8 cellular contexts compared by ENCODE assay signal in genomic region chr3:197791120-197792018, GRCh38. TPM values are rescaled to one million over a fixed set of nuclear protein-coding genes. Genes with fewer than 3 reads are reported as not detected.
DNase-seq lines count a peak whose midpoint lies in the region; ATAC-seq and TF ChIP-seq lines count a peak whose summit lies in the region.

LRCH3 (plus strand) TSS chr3:197791254; CDS start chr3:197791279, 25 bp downstream.

- DNase-seq in GM12865 (ENCODE audit: low read depth) (peak; percentile 91), NCI-H1105 treated with DMSO at 0.1 percent for 48 hours (lab: John Stamatoyannopoulos, UW) (peak; percentile 88), T-cell (peak; percentile 55 to 85 (median 75)), adipocyte (ENCODE audit: low read depth) (peak; percentile 93), cardiac septum (ENCODE audit: low spot score) (peak; percentile 93), trophoblast cell (peak; percentile 61 to 82), tibial nerve (ENCODE audit: low spot score in 2 of 2) (peak; percentile 55 to 73)

- ATAC-seq in HG02588 (IDR thresholded peaks at IDR 0.05; ENCODE audit: unreplicated experiment) = peak; percentile 81
- ATAC-seq in T-cell (replicated peaks in 1 of 4) = peak; percentile 81 to 82 (median 81)

- peak within 1 kb of the TSS; percentile 98 for H2BK120ac ChIP-seq in trophoblast cell (ENCODE audit: insufficient read depth, low read length, poor library complexity)

- no CpG with 5 or more reads among the region's 90 CpGs for WGBS in trophoblast cell (ENCODE audit: extremely low coverage, insufficient coverage, insufficient read length)
- 0 to 1% methylated on average over 21 to 57 of the region's 90 CpGs for WGBS in tibial nerve, 2 donors

- peak within 1 kb of the TSS; percentile 95 to 96 for H3K27ac Mint-ChIP-seq in T-cell

- peaks cover 11% of the 10 kb centered on the region for H3K79me1 ChIP-seq in trophoblast cell (ENCODE audit: low read length)

- intact Hi-C loops in cardiac septum (cut with DNase I) = loop anchor here (5.0 kb wide), 1 partner anchor 39 kb away; no protein-coding TSS in a partner anchor

- H4K12ac ChIP-seq in trophoblast cell (ENCODE audit: low read depth, low read length) = peak within 1 kb of the TSS; percentile 99

- H2AK5ac ChIP-seq in trophoblast cell (ENCODE audit: low read length) = peak within 1 kb of the TSS; percentile 87

- H3K4me3 Mint-ChIP-seq in T-cell = peak within 1 kb of the TSS; percentile 94 to 96 (median 95)

- H3K4me1 ChIP-seq in adipocyte (ENCODE audit: control insufficient read depth, insufficient read depth, low read length) (peaks cover 25% of the 10 kb centered on the region), trophoblast cell (ENCODE audit: control insufficient read depth in 1 of 2, insufficient read depth in 2 of 2, low read length in 2 of 2) (peaks cover 2 to 6% of the 10 kb centered on the region in 2 experiments), tibial nerve (peaks cover 0 to 38% (median 22%) of the 10 kb centered on the region in 4 donors)

- peak within 1 kb of the TSS; percentile 24 for H2BK12ac ChIP-seq in trophoblast cell (ENCODE audit: low read length)

- H2BK5ac ChIP-seq in trophoblast cell (ENCODE audit: low read depth, low read length, poor library complexity) = peak within 1 kb of the TSS; percentile 100

- peaks cover 7% of the 10 kb centered on the region for H3K36me3 Mint-ChIP-seq in T-cell

- H3K79me2 ChIP-seq in trophoblast cell (ENCODE audit: control insufficient read depth, insufficient read depth, low read length, poor library complexity) = peaks cover 12% of the 10 kb centered on the region

- H4K8ac ChIP-seq in trophoblast cell (ENCODE audit: low read depth, low read length) = peak within 1 kb of the TSS; percentile 100

- H3K27ac ChIP-seq in trophoblast cell (ENCODE audit: low read depth, low read length) = peak within 1 kb of the TSS; percentile 92
- H3K27ac ChIP-seq in tibial nerve = peak within 1 kb of the TSS; percentile 90 to 99 (median 97)

- H3K4ac ChIP-seq in trophoblast cell (ENCODE audit: low read depth, low read length) = peak within 1 kb of the TSS; percentile 99

- peak in 1 of 2 donors; percentile 96 for TF ChIP-seq EP300 in tibial nerve (IDR thresholded peaks at IDR 0.05)

- peak within 1 kb of the TSS; percentile 93 for H2AFZ ChIP-seq in trophoblast cell (ENCODE audit: insufficient read depth, low read length, poor library complexity)

- no peak within 1 kb of the TSS for H3K23ac ChIP-seq in trophoblast cell (ENCODE audit: low read length)

- H3K27me3 Mint-ChIP-seq in T-cell = no peaks in the 10 kb centered on the region

- POLR2A ChIA-PET in T-cell (lab: Charles Lee) = interaction anchor here (0.5 to 0.6 kb wide), 2 partner anchors 35 to 37 kb away, joined by 3 to 6 read pairs; no protein-coding TSS in a partner anchor

- H3K4me3 ChIP-seq in GM12865 (ENCODE audit: low read depth, low read length) (peak within 1 kb of the TSS; percentile 89), adipocyte (ENCODE audit: low read length) (peak within 1 kb of the TSS; percentile 98), trophoblast cell (ENCODE audit: low read depth, low read length) (peak within 1 kb of the TSS; percentile 98), tibial nerve (peak within 1 kb of the TSS; percentile 77 to 96 (median 85))

- H3K9me3 ChIP-seq in adipocyte (ENCODE audit: control insufficient read depth, low read length) (no peaks in the 10 kb centered on the region), trophoblast cell (ENCODE audit: insufficient read depth, low read depth, low read length) (no peaks in the 10 kb centered on the region), tibial nerve (no peaks in the 10 kb centered on the region)

- peak within 1 kb of the TSS; percentile 98 for H3K9ac ChIP-seq in adipocyte (ENCODE audit: low read length)
- H3K9ac ChIP-seq in trophoblast cell (ENCODE audit: low read length) = peak within 1 kb of the TSS; percentile 98

- CTCF ChIA-PET in T-cell (lab: Charles Lee) = interaction anchor here in 1 of 2 donors (0.9 to 1.2 kb wide), 3 partner anchors 40 to 79 kb away, joined by 3 to 4 read pairs (median 3); no protein-coding TSS in a partner anchor

- H3K18ac ChIP-seq in trophoblast cell (ENCODE audit: low read length) = peak within 1 kb of the TSS; percentile 99

- TF ChIP-seq POLR2A in tibial nerve (IDR thresholded peaks at IDR 0.05) = peak in 1 of 2 donors; percentile 85

- H3K9me3 Mint-ChIP-seq in T-cell = no peaks in the 10 kb centered on the region

- H3K14ac ChIP-seq in trophoblast cell (ENCODE audit: low read length) = peak within 1 kb of the TSS; percentile 99

- peak within 1 kb of the TSS; percentile 100 for H3K4me2 ChIP-seq in trophoblast cell (ENCODE audit: low read length)

- no peak for TF ChIP-seq CTCF in GM12865 (IDR thresholded peaks at IDR 0.05; ENCODE audit: insufficient read depth, low read depth, low read length, missing control alignments)
- peak in 1 of 5 experiments; percentile 36 for TF ChIP-seq CTCF in tibial nerve (IDR thresholded peaks at IDR 0.05)

- H3K27me3 ChIP-seq in adipocyte (replicated peaks; ENCODE audit: control insufficient read depth, insufficient read depth, low read length) (no peaks in the 10 kb centered on the region), trophoblast cell (ENCODE audit: insufficient read depth, low read length) (no peaks in the 10 kb centered on the region), tibial nerve (no peaks in the 10 kb centered on the region)

- peaks cover 47 to 49% (median 48%) of the 10 kb centered on the region in 3 donors for H3K4me1 Mint-ChIP-seq in T-cell

- H4K91ac ChIP-seq in trophoblast cell (ENCODE audit: low read depth, low read length) = peak within 1 kb of the TSS; percentile 99

- H3K36me3 ChIP-seq in adipocyte (ENCODE audit: control insufficient read depth, insufficient read depth, low read length, severe bottlenecking) = no peaks in the 10 kb centered on the region
- no peaks in the 10 kb centered on the region for H3K36me3 ChIP-seq in trophoblast cell (ENCODE audit: control insufficient read depth in 1 of 2, insufficient read depth in 2 of 2, low read length in 2 of 2)
- H3K36me3 ChIP-seq in tibial nerve = no peaks in the 10 kb centered on the region

RNA-seq across cellular contexts. Expression of gene LRCH3, which starts in this region (rescaled TPM):
- 10 to 100 TPM; 51.4 to 75.1 (median 62.2) TPM for total RNA-seq in T-cell
- total RNA-seq in cardiac septum = 27.6 TPM
- polyA plus RNA-seq in trophoblast cell (2013) = 22.8 and 24.3 TPM in 2 replicates
- 10 to 100 TPM; 47.3 to 74.1 (median 70.6) TPM for total RNA-seq in tibial nerve

Comparison
In these comparisons a context has a peak if more than half of its experiments do, and no peak if none do; other contexts are left out.
1. Peak in every context shown above with its lines: DNase-seq, ATAC-seq, H3K4me3 ChIP-seq and H3K27ac ChIP-seq.